In genomic region chr10:35906155-35906554, GRCh38 we compare ENCODE assay signal across 16 cellular contexts.
DNase-seq lines count a peak whose midpoint lies in the region; ATAC-seq and TF ChIP-seq lines count a peak whose summit lies in the region.
"Had no signal": no experiment of that assay in that cellular context is flagged by ENCODE, and none has a peak within 500 bp of the region (broad histone marks: within the 10 kb centered on the region; RNA-seq: fewer than 3 reads in every experiment).

No MANE protein-coding gene starts in this region.

- H3K4me3 ChIP-seq in mesenchymal stem cell (ENCODE audit: insufficient read depth in 1 of 2, low read depth in 1 of 2, low read length in 2 of 2), result no peak overlapping the region
- no peak overlapping the region for H3K4me3 ChIP-seq in tibial nerve
- H3K4me3 ChIP-seq in effector memory CD4-positive, alpha-beta T cell (ENCODE audit: insufficient read depth, low read depth, low read length, poor library complexity, severe bottlenecking), result no peak overlapping the region
- H3K4me3 ChIP-seq: BLaER1, GM23248 had no signal

- no peak for ATAC-seq in HG03097 (IDR thresholded peaks at IDR 0.05; ENCODE audit: low FRiP score, unreplicated experiment)
- ATAC-seq: CD8-positive, alpha-beta T cell had no signal

- no peak overlapping the region for H2BK120ac ChIP-seq in mesenchymal stem cell (ENCODE audit: low read depth, low read length)

- peak overlapping the region in 1 of 2 experiments; percentile 57 for H2BK12ac ChIP-seq in mesenchymal stem cell (ENCODE audit: low read length in 2 of 2)

- no peak overlapping the region for H2BK15ac ChIP-seq in mesenchymal stem cell (ENCODE audit: low read depth, poor library complexity, severe bottlenecking)

- H3K27ac ChIP-seq in mesenchymal stem cell (ENCODE audit: low read length, poor library complexity, severe bottlenecking) (no peak overlapping the region), tibial nerve (no peak overlapping the region)
- no peak overlapping the region for H3K27ac ChIP-seq in effector memory CD4-positive, alpha-beta T cell (ENCODE audit: insufficient read depth, low read length, poor library complexity, severe bottlenecking)
- H3K27ac ChIP-seq: BLaER1, C4-2B, GM23248 had no signal

- TF ChIP-seq EP300 in tibial nerve (IDR thresholded peaks at IDR 0.05), result no peak

- H3K18ac ChIP-seq in mesenchymal stem cell (ENCODE audit: low read depth in 1 of 2, low read length in 2 of 2), result no peak overlapping the region

- H3K27me3 ChIP-seq in mesenchymal stem cell (ENCODE audit: control insufficient read depth in 1 of 2, insufficient read depth in 1 of 2, low read length in 2 of 2) (no peaks in the 10 kb centered on the region), tibial nerve (no peaks in the 10 kb centered on the region)
- no peaks in the 10 kb centered on the region for H3K27me3 ChIP-seq in effector memory CD4-positive, alpha-beta T cell (replicated peaks; ENCODE audit: control insufficient read depth, insufficient read depth, low read length, poor library complexity, severe bottlenecking)
- H3K27me3 ChIP-seq: BLaER1 had no signal

- no peak overlapping the region for H3K9ac ChIP-seq in mesenchymal stem cell (ENCODE audit: low read length)
- H3K9ac ChIP-seq: BLaER1, GM23248 had no signal

- H4K91ac ChIP-seq in mesenchymal stem cell (ENCODE audit: low read length), result no peak overlapping the region

- H2AFZ ChIP-seq in mesenchymal stem cell (ENCODE audit: low read depth, low read length), result no peak overlapping the region
- H2AFZ ChIP-seq: GM23248 had no signal

- H3K9me3 ChIP-seq in mesenchymal stem cell (ENCODE audit: control insufficient read depth, low read length) (peaks cover 3% of the 10 kb centered on the region), tibial nerve (no peaks in the 10 kb centered on the region)
- no peaks in the 10 kb centered on the region for H3K9me3 ChIP-seq in effector memory CD4-positive, alpha-beta T cell (ENCODE audit: control insufficient read depth, low read length)
- H3K9me3 ChIP-seq: BLaER1, Caco-2 had no signal

- peak; percentile 20 for DNase-seq in HT1080 (ENCODE audit: low read depth)
- DNase-seq in dermis blood vessel endothelial cell, result peak; percentile 73
- no peak for DNase-seq in mesenchymal stem cell
- DNase-seq in tibial nerve (ENCODE audit: low spot score in 2 of 2), result no peak
- no peak for DNase-seq in effector memory CD4-positive, alpha-beta T cell
- DNase-seq: Caco-2; CD4-positive, CD25-positive, alpha-beta regulatory T cell; CD8-positive, alpha-beta T cell; DMS153; DND-41; GM23248; H7; HCEC 1CT had no signal

- TF ChIP-seq CTCF in tibial nerve (IDR thresholded peaks at IDR 0.05), result no peak

- no peak overlapping the region for H2AK5ac ChIP-seq in mesenchymal stem cell (ENCODE audit: low read length, severe bottlenecking)

- H3K4me2 ChIP-seq in mesenchymal stem cell (ENCODE audit: low read length, poor library complexity, severe bottlenecking), result no peak overlapping the region
- H3K4me2 ChIP-seq: BLaER1 had no signal

- peak overlapping the region; percentile 52 for H4K8ac ChIP-seq in mesenchymal stem cell (ENCODE audit: low read length)

- H3K79me1 ChIP-seq in mesenchymal stem cell (replicated peaks; ENCODE audit: low read length, poor library complexity, severe bottlenecking), result no peaks in the 10 kb centered on the region

- peaks cover 3% of the 10 kb centered on the region for H3K4me1 ChIP-seq in mesenchymal stem cell (ENCODE audit: control insufficient read depth, insufficient read depth, low read depth, low read length)
- H3K4me1 ChIP-seq in tibial nerve, result no peaks in the 10 kb centered on the region
- no peaks in the 10 kb centered on the region for H3K4me1 ChIP-seq in effector memory CD4-positive, alpha-beta T cell (ENCODE audit: control insufficient read depth, insufficient read depth, low read length, poor library complexity, severe bottlenecking)
- H3K4me1 ChIP-seq: BLaER1, Caco-2 had no signal

- H3K4ac ChIP-seq in mesenchymal stem cell (ENCODE audit: low read depth in 1 of 2, low read length in 2 of 2), result no peak overlapping the region

- no peak for TF ChIP-seq POLR2A in tibial nerve (IDR thresholded peaks at IDR 0.05)

- no peaks in the 10 kb centered on the region for H3K36me3 ChIP-seq in mesenchymal stem cell (ENCODE audit: control insufficient read depth in 1 of 2, insufficient read depth in 2 of 2, low read depth in 1 of 2, low read length in 2 of 2)
- H3K36me3 ChIP-seq in tibial nerve, result no peaks in the 10 kb centered on the region
- no peaks in the 10 kb centered on the region for H3K36me3 ChIP-seq in effector memory CD4-positive, alpha-beta T cell (ENCODE audit: control insufficient read depth, insufficient read depth, low read length)
- H3K36me3 ChIP-seq: BLaER1 had no signal

- H2BK5ac ChIP-seq in mesenchymal stem cell (ENCODE audit: low read depth, low read length, poor library complexity, severe bottlenecking), result no peak overlapping the region

- H3K23ac ChIP-seq in mesenchymal stem cell (ENCODE audit: low read length in 2 of 2), result no peak overlapping the region

- 88% methylated on average over 3 of the region's 3 CpGs for WGBS in mesenchymal stem cell
- 81 to 97% methylated on average over 3 of the region's 3 CpGs for WGBS in tibial nerve, 2 donors

- no peak overlapping the region for H3K14ac ChIP-seq in mesenchymal stem cell (ENCODE audit: low read length in 2 of 2)

Comparison
In these comparisons a context has a peak if more than half of its experiments do, and no peak if none do; other contexts are left out.
1. DNase-seq: peak in HT1080 (single experiment) and dermis blood vessel endothelial cell (single experiment); none in mesenchymal stem cell (single experiment), tibial nerve (0 of 2) and effector memory CD4-positive, alpha-beta T cell (0 of 3).